In the genomic region with DNA sequence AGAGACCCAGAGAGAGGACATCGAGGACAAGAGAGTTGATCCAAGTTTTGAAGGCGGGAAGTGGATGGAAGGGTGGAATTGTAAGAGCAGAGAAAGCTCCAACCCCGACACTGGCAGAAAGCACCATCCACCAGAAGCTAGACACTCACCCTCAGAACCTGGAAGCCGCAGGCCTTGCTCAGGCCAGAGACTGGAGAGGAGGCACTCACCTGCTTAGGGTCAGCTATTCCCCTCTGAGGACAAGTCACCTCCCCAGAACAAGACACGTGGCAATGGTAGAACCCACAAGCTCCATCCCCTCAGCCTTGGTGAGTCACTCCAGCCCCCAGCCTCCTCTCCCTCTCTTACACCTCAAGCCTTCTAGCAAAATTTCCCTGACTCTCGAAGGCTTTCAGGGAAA, we compare ENCODE assay signal across 24 cellular contexts.
"Had no signal": no experiment of that assay in that cellular context is flagged by ENCODE, and none has a peak within 500 bp of the region (broad histone marks: within the 10 kb centered on the region; RNA-seq: fewer than 3 reads in every experiment).

No MANE protein-coding gene starts in this region.

- DNase-seq: activated CD4-positive, alpha-beta memory T cell treated with anti-CD3 and anti-CD28 coated beads for 36 hours; activated CD4-positive, alpha-beta T cell treated with anti-CD3 and anti-CD28 coated beads for 4 hours; activated gamma-delta T cell treated with Interleukin-2 at 50 U/mL for 16 hours; activated naive CD4-positive, alpha-beta T cell treated with anti-CD3 and anti-CD28 coated beads, Interleukin-2, amount 50 U/mL, for 16 hours; activated T-cell treated with anti-CD3 and anti-CD28 coated beads, Interleukin-2, amount 50 U/mL, for 4 hours; amygdala; effector CD8-positive, alpha-beta T cell; islet precursor cell; left ventricle myocardium inferior; mucosa of descending colon; nucleus accumbens; spleen; stimulated activated naive CD4-positive, alpha-beta T cell; T-helper 9 cell; trophoblast cell had no signal

- H3K27me3 Mint-ChIP-seq: activated CD4-positive, alpha-beta memory T cell treated with anti-CD3 and anti-CD28 coated beads for 36 hours; activated T-helper 17 cell treated with anti-CD3 and anti-CD28 coated beads, Interleukin-2, amount 50 U/mL, for 72 hours; central memory CD8-positive, alpha-beta T cell had no signal

- H3K27me3 ChIP-seq: gastroesophageal sphincter, hepatocyte, spleen had no signal

- ATAC-seq: activated T-cell treated with anti-CD3 and anti-CD28 coated beads, Interleukin-2, amount 50 U/mL, for 4 hours; activated T-helper 17 cell treated with anti-CD3 and anti-CD28 coated beads, Interleukin-2, amount 50 U/mL, for 72 hours; gastroesophageal sphincter; mucosa of descending colon had no signal

- H3K79me2 ChIP-seq: hepatocyte, parathyroid adenoma had no signal

- H3K36me3 Mint-ChIP-seq: activated CD4-positive, alpha-beta memory T cell treated with anti-CD3 and anti-CD28 coated beads for 36 hours had no signal

- H3K27ac Mint-ChIP-seq: activated CD4-positive, alpha-beta memory T cell treated with anti-CD3 and anti-CD28 coated beads for 36 hours; activated T-helper 17 cell treated with anti-CD3 and anti-CD28 coated beads, Interleukin-2, amount 50 U/mL, for 72 hours had no signal

- H3K4me2 ChIP-seq: hepatocyte had no signal

- H3K9me3 Mint-ChIP-seq: activated CD4-positive, alpha-beta memory T cell treated with anti-CD3 and anti-CD28 coated beads for 36 hours; activated T-cell treated with anti-CD3 and anti-CD28 coated beads, Interleukin-2, amount 50 U/mL, for 4 hours; activated T-helper 17 cell treated with anti-CD3 and anti-CD28 coated beads, Interleukin-2, amount 50 U/mL, for 72 hours; central memory CD8-positive, alpha-beta T cell had no signal

- H3K9ac ChIP-seq: parathyroid adenoma had no signal

- H3K4me3 Mint-ChIP-seq: activated CD4-positive, alpha-beta memory T cell treated with anti-CD3 and anti-CD28 coated beads for 36 hours; activated T-cell treated with anti-CD3 and anti-CD28 coated beads, Interleukin-2, amount 50 U/mL, for 4 hours; activated T-helper 17 cell treated with anti-CD3 and anti-CD28 coated beads, Interleukin-2, amount 50 U/mL, for 72 hours; central memory CD8-positive, alpha-beta T cell had no signal

- H3K4me3 ChIP-seq: gastroesophageal sphincter, hepatocyte, left ventricle myocardium inferior, lung, mucosa of descending colon, spleen, thoracic aorta had no signal

- H3K4me1 Mint-ChIP-seq: activated T-helper 17 cell treated with anti-CD3 and anti-CD28 coated beads, Interleukin-2, amount 50 U/mL, for 72 hours; central memory CD8-positive, alpha-beta T cell had no signal

- H3K36me3 ChIP-seq: left ventricle myocardium inferior, thoracic aorta had no signal

- H3K9me3 ChIP-seq: gastroesophageal sphincter, left ventricle myocardium inferior, mucosa of descending colon, spleen, thoracic aorta had no signal

- H2AFZ ChIP-seq: hepatocyte, parathyroid adenoma had no signal

- H3K27ac ChIP-seq: epithelial cell of prostate, gastroesophageal sphincter, hepatocyte, left ventricle myocardium inferior, parathyroid adenoma, thoracic aorta, VCaP had no signal
